Comparison of ENCODE assay signal across 20 cellular contexts in the genomic region with DNA sequence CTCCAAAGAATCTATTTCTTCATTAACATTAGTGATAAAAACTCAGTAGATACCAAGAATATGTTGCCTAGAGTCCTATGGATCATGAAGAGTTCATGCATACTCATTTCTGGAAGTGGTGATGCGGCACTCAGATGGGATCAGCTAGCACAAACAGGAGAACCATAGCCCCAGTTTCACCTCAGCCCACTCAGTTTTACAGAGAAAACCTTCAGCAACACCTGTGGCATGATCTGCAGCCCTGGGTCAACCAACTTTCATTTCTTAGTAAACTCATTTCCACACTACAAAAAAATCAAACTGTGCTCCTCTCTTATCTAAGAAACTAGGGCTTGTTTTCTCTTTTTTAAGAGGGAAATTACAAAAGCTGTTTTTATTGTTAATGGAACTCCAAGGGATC.
"Had no signal": no experiment of that assay in that cellular context is flagged by ENCODE, and none has a peak within 500 bp of the region (broad histone marks: within the 10 kb centered on the region; RNA-seq: fewer than 3 reads in every experiment).

No MANE protein-coding gene starts in this region.

- H3K27ac ChIP-seq: dorsolateral prefrontal cortex, esophagus muscularis mucosa, gastrocnemius medialis, left lung, lower lobe of right lung had no signal

- H3K4me1 ChIP-seq: esophagus muscularis mucosa, gastrocnemius medialis, left lung, lower lobe of right lung had no signal

- ATAC-seq: gastrocnemius medialis; left cardiac atrium; left lung; lower lobe of right lung; mucosa of descending colon; naive thymus-derived CD8-positive, alpha-beta T cell had no signal

- H3K36me3 ChIP-seq: esophagus muscularis mucosa, gastrocnemius medialis, heart right ventricle, left lung, lower lobe of right lung had no signal

- H3K4me3 ChIP-seq: dorsolateral prefrontal cortex, esophagus muscularis mucosa, gastrocnemius medialis, heart right ventricle, left lung, lower lobe of right lung, mucosa of descending colon had no signal

- H3K9me3 ChIP-seq: esophagus muscularis mucosa, gastrocnemius medialis, heart right ventricle, left lung, lower lobe of right lung, mucosa of descending colon had no signal

- H3K27me3 ChIP-seq: dorsolateral prefrontal cortex, esophagus muscularis mucosa, gastrocnemius medialis, heart right ventricle, left lung had no signal

- DNase-seq: dermis blood vessel endothelial cell; dorsolateral prefrontal cortex; effector CD4-positive, alpha-beta T cell; effector memory CD4-positive, alpha-beta T cell; foreskin fibroblast; foreskin melanocyte; gastrocnemius medialis; glutamatergic neuron; head of caudate nucleus; heart right ventricle; hippocampal formation; left cardiac atrium; left lung; left ventricle myocardium superior; lower lobe of right lung; mesenchymal stem cell; mucosa of descending colon; naive B cell; naive thymus-derived CD8-positive, alpha-beta T cell had no signal
